Comparison of ENCODE assay signal across 8 cellular contexts in the genomic region with DNA sequence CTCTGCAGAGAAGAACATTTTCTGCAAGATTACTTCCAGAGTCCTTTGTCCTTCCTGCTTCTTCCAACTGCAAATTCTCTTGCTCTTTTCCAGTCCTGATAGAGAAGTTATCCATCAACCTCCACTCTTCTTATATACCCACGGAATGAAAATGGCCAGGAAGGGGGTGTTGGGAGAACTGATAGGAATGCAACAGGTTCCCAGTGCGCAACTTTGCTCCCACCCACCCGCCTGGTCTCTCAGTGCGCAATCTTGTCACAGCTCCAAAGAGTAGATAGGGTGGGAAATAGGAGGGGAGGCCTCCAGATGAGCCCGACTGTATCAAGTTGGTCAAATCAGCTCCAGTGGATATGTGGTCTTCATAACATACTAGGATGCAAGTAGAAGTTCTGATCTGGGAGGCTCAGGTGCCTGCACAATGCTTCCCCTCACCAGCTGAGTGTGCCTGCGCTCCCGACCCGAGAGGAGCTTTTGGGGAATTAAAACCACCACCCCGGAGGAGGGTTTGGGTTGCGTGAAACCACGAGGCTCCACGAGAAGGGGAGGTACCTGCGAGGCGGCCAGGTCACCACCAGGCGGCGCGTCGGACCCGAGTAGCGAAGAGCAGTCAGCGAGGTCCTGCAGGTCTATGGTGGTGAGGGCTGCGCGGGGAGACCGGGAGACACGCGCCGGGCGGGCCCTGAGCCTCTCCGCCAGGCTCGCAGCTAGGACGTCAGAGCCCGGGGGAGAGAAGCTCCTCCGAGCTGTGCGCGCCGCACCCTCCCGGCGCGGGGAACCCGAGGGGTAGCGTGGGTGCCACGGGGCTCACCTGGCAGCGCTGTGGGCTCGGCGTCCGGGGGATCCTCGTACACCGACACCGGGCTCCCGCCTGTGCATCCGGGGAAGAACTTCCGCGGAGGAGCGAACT. TPM values are rescaled to one million over a fixed set of nuclear protein-coding genes. Genes with fewer than 3 reads are reported as not detected.
DNase-seq lines count a peak whose midpoint lies in the region; ATAC-seq and TF ChIP-seq lines count a peak whose summit lies in the region.

No MANE protein-coding gene starts in this region.

- no peaks in the 10 kb centered on the region for H3K9me3 Mint-ChIP-seq in MCF 10A (ENCODE audit: unreplicated experiment)
- no peaks in the 10 kb centered on the region for H3K9me3 Mint-ChIP-seq in stimulated activated effector memory CD8-positive, alpha-beta T cell treated with anti-CD3 and anti-CD28 coated beads, Interleukin-12 subunit alpha, Interleukin-12 subunit beta, amount 100 ng/mL, for 72 hours

- H3F3A ChIP-seq in SU-DHL-6 (ENCODE audit: insufficient read depth) = no peaks in the 10 kb centered on the region

- H3K36me3 ChIP-seq in SU-DHL-6 (ENCODE audit: low read length) = no peaks in the 10 kb centered on the region

- H3K79me2 ChIP-seq in SU-DHL-6 (ENCODE audit: insufficient read depth, low read length) = no peaks in the 10 kb centered on the region

- H4K20me1 ChIP-seq in SU-DHL-6 (ENCODE audit: low read depth, low read length) = no peaks in the 10 kb centered on the region

- CTCF ChIA-PET in MCF 10A (lab: Yijun Ruan, JAX) = interaction anchor here (0.5 to 3.5 kb wide), 30 partner anchors 9 to 703 kb away, joined by 3 to 17 read pairs (median 4); partner anchors contain the start of genes DHX29 and MTREX

- peak; percentile 44 for TF ChIP-seq POLR2A in NB4 (IDR thresholded peaks at IDR 0.05; ENCODE audit: extremely low read depth, insufficient read length)

- no peaks in the 10 kb centered on the region for H3K36me3 Mint-ChIP-seq in MCF 10A (ENCODE audit: insufficient read depth, unreplicated experiment)
- peaks cover 10% of the 10 kb centered on the region for H3K36me3 Mint-ChIP-seq in stimulated activated effector memory CD8-positive, alpha-beta T cell treated with anti-CD3 and anti-CD28 coated beads, Interleukin-12 subunit alpha, Interleukin-12 subunit beta, amount 100 ng/mL, for 72 hours

- ATAC-seq in left colon (peak; percentile 67), GM19324 (IDR thresholded peaks at IDR 0.05; ENCODE audit: low FRiP score, unreplicated experiment) (no peak)
- peak; percentile 66 for ATAC-seq in stimulated activated effector memory CD8-positive, alpha-beta T cell treated with anti-CD3 and anti-CD28 coated beads, Interleukin-12 subunit alpha, Interleukin-12 subunit beta, amount 100 ng/mL, for 72 hours

- no TSS peak for BruUV-seq in MCF 10A (replicated peaks; lab: Mats Ljungman, UMichigan)

- peak; percentile 82 for TF ChIP-seq CTCF in GM12865 (IDR thresholded peaks at IDR 0.05; ENCODE audit: insufficient read depth, low read depth, low read length, missing control alignments)
- peak; percentile 84 for TF ChIP-seq CTCF in HFF-Myc (IDR thresholded peaks at IDR 0.05; ENCODE audit: low read depth, low read length, missing control alignments)
- TF ChIP-seq CTCF in NB4 (IDR thresholded peaks at IDR 0.05; ENCODE audit: low read depth, low read length) = peak; percentile 87
- TF ChIP-seq CTCF in SU-DHL-6 (IDR thresholded peaks at IDR 0.05; ENCODE audit: insufficient read depth, low read length, poor library complexity, severe bottlenecking) = peak; percentile 84
- TF ChIP-seq CTCF in MCF 10A (IDR thresholded peaks at IDR 0.05; ENCODE audit: unreplicated experiment) = peak; percentile 88

- no peak overlapping the region for H3K27ac Mint-ChIP-seq in MCF 10A (ENCODE audit: low read depth, unreplicated experiment)
- no peak overlapping the region for H3K27ac Mint-ChIP-seq in stimulated activated effector memory CD8-positive, alpha-beta T cell treated with anti-CD3 and anti-CD28 coated beads, Interleukin-12 subunit alpha, Interleukin-12 subunit beta, amount 100 ng/mL, for 72 hours

- H3K4me1 Mint-ChIP-seq in MCF 10A (ENCODE audit: insufficient read depth, unreplicated experiment) = no peaks in the 10 kb centered on the region
- peaks cover 55% of the 10 kb centered on the region for H3K4me1 Mint-ChIP-seq in stimulated activated effector memory CD8-positive, alpha-beta T cell treated with anti-CD3 and anti-CD28 coated beads, Interleukin-12 subunit alpha, Interleukin-12 subunit beta, amount 100 ng/mL, for 72 hours

- intact Hi-C loops in MCF 10A (cut with micrococcal nuclease) = no loop called here
- intact Hi-C loops in left colon (cut with DNase I, micrococcal nuclease) = no loop called here

- H3K9me3 ChIP-seq in SU-DHL-6 (ENCODE audit: insufficient read depth, low read length) = no peaks in the 10 kb centered on the region

- H3K27me3 Mint-ChIP-seq in MCF 10A (ENCODE audit: insufficient read depth, unreplicated experiment) = no peaks in the 10 kb centered on the region

- DNase-seq in GM12865 (ENCODE audit: low read depth) (peak; percentile 75), HFF-Myc (ENCODE audit: extremely low read depth, low read depth) (no peak), NB4 (ENCODE audit: low read depth) (peak; percentile 89), MCF 10A (ENCODE audit: unreplicated experiment) (peak; percentile 84), left colon (peak in 1 of 2 donors; percentile 70)
- DNase-seq in stimulated activated effector memory CD8-positive, alpha-beta T cell treated with anti-CD3 and anti-CD28 coated beads, Interleukin-12 subunit alpha, Interleukin-12 subunit beta, amount 100 ng/mL, for 72 hours (ENCODE audit: low spot score in 2 of 2) = peak; percentile 47 to 85

- peak overlapping the region; percentile 67 for H3K9ac ChIP-seq in SU-DHL-6 (ENCODE audit: low read length)

- H3K27me3 ChIP-seq in SU-DHL-6 (ENCODE audit: low read length) = no peaks in the 10 kb centered on the region

- H3K4me3 Mint-ChIP-seq in MCF 10A (ENCODE audit: unreplicated experiment) = peak overlapping the region; percentile 74
- peak overlapping the region; percentile 74 for H3K4me3 Mint-ChIP-seq in stimulated activated effector memory CD8-positive, alpha-beta T cell treated with anti-CD3 and anti-CD28 coated beads, Interleukin-12 subunit alpha, Interleukin-12 subunit beta, amount 100 ng/mL, for 72 hours

- H3K4me2 ChIP-seq in SU-DHL-6 (ENCODE audit: low read depth, low read length, poor library complexity, severe bottlenecking) = peak overlapping the region; percentile 71

- peak overlapping the region; percentile 29; the same call in 1 of the 2 replicates for H3K27ac ChIP-seq in SU-DHL-6 (ENCODE audit: low read depth, low read length)

- peak overlapping the region; percentile 95 for H2AFZ ChIP-seq in SU-DHL-6 (ENCODE audit: low read depth, low read length, severe bottlenecking)

- no peaks in the 10 kb centered on the region for H3K9me2 ChIP-seq in SU-DHL-6 (replicated peaks; ENCODE audit: insufficient read depth, low read length)

- POLR2A ChIA-PET in MCF 10A (lab: Yijun Ruan, JAX) = interaction anchor here (0.8 to 1.8 kb wide), 4 partner anchors 10 to 80 kb away, joined by 3 to 6 read pairs (median 4); no protein-coding TSS in a partner anchor

- peak overlapping the region; percentile 22 for H3K4me3 ChIP-seq in GM12865 (ENCODE audit: low read depth, low read length)
- H3K4me3 ChIP-seq in HFF-Myc (replicated peaks; ENCODE audit: low read depth, low read length) = peak overlapping the region; percentile 32
- peak overlapping the region; percentile 25 for H3K4me3 ChIP-seq in NB4 (ENCODE audit: low read depth, low read length)
- H3K4me3 ChIP-seq in SU-DHL-6 (ENCODE audit: insufficient read depth, low read length, poor library complexity, severe bottlenecking) = peak overlapping the region; percentile 61

RNA-seq across cellular contexts. Expression of gene MCIDAS, which starts 0.8 kb away (rescaled TPM):
- total RNA-seq in MCF 10A (2022) = 1.8 TPM in 2 replicates
- total RNA-seq in left colon = under 1 TPM in 1 of 2 donors, not detected in 1; 0.55 TPM

RNA-seq across cellular contexts. Expression of gene CCNO, which starts 7.1 kb away (rescaled TPM):
- 10.6 and 11.7 TPM in 2 replicates for total RNA-seq in MCF 10A (2022)
- total RNA-seq in left colon = 1 to 10 TPM; 1.4 to 3.0 TPM

RNA-seq across cellular contexts. Expression of gene CDC20B, which starts 53.3 kb away (rescaled TPM):
- total RNA-seq in MCF 10A (2022) = not detected in 2 replicates
- total RNA-seq in left colon = not detected
